Comparison of ENCODE assay signal across 13 cellular contexts in the genomic region with DNA sequence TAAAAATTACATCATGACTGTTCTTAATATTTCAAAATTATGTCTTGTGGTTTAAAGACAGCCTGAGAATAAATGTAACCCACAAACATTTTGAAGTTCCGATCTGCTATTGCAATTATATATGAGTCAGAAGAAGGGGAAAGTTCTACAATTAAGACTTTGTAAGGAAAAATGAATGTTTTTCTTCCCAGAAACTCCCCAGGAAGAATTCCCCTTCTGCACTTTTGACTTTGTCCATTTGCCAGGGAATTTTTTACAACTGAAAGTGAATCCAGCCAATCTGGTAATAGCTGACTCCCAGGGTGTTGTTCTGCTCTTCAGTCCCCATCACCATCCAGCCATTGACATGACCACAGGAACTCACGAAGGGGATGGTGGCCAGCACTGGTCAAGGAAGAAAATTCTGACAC.
DNase-seq lines count a peak whose midpoint lies in the region; ATAC-seq and TF ChIP-seq lines count a peak whose summit lies in the region.
"Had no signal": no experiment of that assay in that cellular context is flagged by ENCODE, and none has a peak within 500 bp of the region (broad histone marks: within the 10 kb centered on the region; RNA-seq: fewer than 3 reads in every experiment).

No MANE protein-coding gene starts in this region.

- TF ChIP-seq POLR2A in gastroesophageal sphincter (IDR thresholded peaks at IDR 0.05), result no peak
- no peak for TF ChIP-seq POLR2A in gastrocnemius medialis (IDR thresholded peaks at IDR 0.05)
- TF ChIP-seq POLR2A in erythroblast (IDR thresholded peaks at IDR 0.05; ENCODE audit: low read length), result no peak

- intact Hi-C loops in gastrocnemius medialis (cut with DNase I; ENCODE audit: low total_unique reads), result no loop called here

- H3K9me3 ChIP-seq in gastroesophageal sphincter (no peaks in the 10 kb centered on the region), gastrocnemius medialis (no peaks in the 10 kb centered on the region)

- H3K4me1 ChIP-seq in gastroesophageal sphincter (peaks cover 0 to 5% (median 0%) of the 10 kb centered on the region in 3 donors), gastrocnemius medialis (peaks cover 3 to 5% of the 10 kb centered on the region in 2 donors)
- H3K4me1 ChIP-seq: parathyroid adenoma had no signal

- ATAC-seq in SK-N-SH treated with all-trans-retinoic acid at 6 μM for 48 hours (peak; percentile 84), gastroesophageal sphincter (peak; percentile 55), gastrocnemius medialis (peak; percentile 69 to 76), GM21526 (IDR thresholded peaks at IDR 0.05; ENCODE audit: low FRiP score, unreplicated experiment) (no peak), HG02623 (IDR thresholded peaks at IDR 0.05; ENCODE audit: unreplicated experiment) (no peak)

- 0% methylated on average over 1 to 2 of the region's 2 CpGs for WGBS in gastroesophageal sphincter (ENCODE audit: low coverage in 1 of 2), 2 donors

- TF ChIP-seq EP300 in gastroesophageal sphincter (IDR thresholded peaks at IDR 0.05), result no peak

- H3K27ac ChIP-seq in gastroesophageal sphincter (peak overlapping the region in 3 of 4 donors; percentile 34 to 52 (median 41)), gastrocnemius medialis (peak overlapping the region; percentile 24 to 74 (median 57))
- H3K27ac ChIP-seq: parathyroid adenoma had no signal

- in situ Hi-C loops in gastrocnemius medialis (cut with MboI; ENCODE audit: low sequenced_read_pairs in 4 of 4), result no loop called here

- no peaks in the 10 kb centered on the region for H3K36me3 ChIP-seq in gastroesophageal sphincter
- H3K36me3 ChIP-seq in gastrocnemius medialis, result no peaks in the 10 kb centered on the region

- H3K4me3 ChIP-seq in gastroesophageal sphincter, result no peak overlapping the region
- no peak overlapping the region for H3K4me3 ChIP-seq in gastrocnemius medialis

- peak; percentile 59 for DNase-seq in ELR (ENCODE audit: low read depth)
- no peak for DNase-seq in gastrocnemius medialis
- no peak for DNase-seq in NCI-H2107 treated with DMSO at 0.1 percent for 48 hours (lab: John Stamatoyannopoulos, UW; ENCODE audit: unreplicated experiment)
- no peak for DNase-seq in erythroblast (lab: John Stamatoyannopoulos, UW)
- DNase-seq: activated T-cell treated with anti-CD3 and anti-CD28 coated beads, Interleukin-2, amount 50 U/mL, for 1 hour; glutamatergic neuron; NCI-H1105; SW 1271 had no signal

- no peak for TF ChIP-seq CTCF in gastroesophageal sphincter (IDR thresholded peaks at IDR 0.05)
- TF ChIP-seq CTCF in gastrocnemius medialis (IDR thresholded peaks at IDR 0.05 in 4 of 5, conservative IDR thresholded peaks at IDR 0.05 in 1 of 5), result no peak

- no peaks in the 10 kb centered on the region for H3K27me3 ChIP-seq in gastroesophageal sphincter
- no peaks in the 10 kb centered on the region for H3K27me3 ChIP-seq in gastrocnemius medialis

TF ChIP-seq in SK-N-SH treated with all-trans-retinoic acid at 6 μM for 48 hours, 23 proteins besides CTCF, POLR2A, EP300 and RAD21:
- no peak for TF ChIP-seq ZFP30 (CRISPR knock-in tag; IDR thresholded peaks at IDR 0.05)
- no peak for TF ChIP-seq TCF4 (CRISPR knock-in tag; IDR thresholded peaks at IDR 0.05; ENCODE audit: borderline replicate concordance)
- no peak for TF ChIP-seq ZNF8 (CRISPR knock-in tag; IDR thresholded peaks at IDR 0.05)
- TF ChIP-seq ZNF565 (CRISPR knock-in tag; conservative IDR thresholded peaks at IDR 0.05; ENCODE audit: low read depth), result no peak
- no peak for TF ChIP-seq ESRRG (CRISPR knock-in tag; IDR thresholded peaks at IDR 0.05)
- TF ChIP-seq PPARA (CRISPR knock-in tag; IDR thresholded peaks at IDR 0.05; ENCODE audit: borderline replicate concordance), result no peak
- TF ChIP-seq OSR1 (CRISPR knock-in tag; IDR thresholded peaks at IDR 0.05), result no peak
- TF ChIP-seq, protein P1, sequence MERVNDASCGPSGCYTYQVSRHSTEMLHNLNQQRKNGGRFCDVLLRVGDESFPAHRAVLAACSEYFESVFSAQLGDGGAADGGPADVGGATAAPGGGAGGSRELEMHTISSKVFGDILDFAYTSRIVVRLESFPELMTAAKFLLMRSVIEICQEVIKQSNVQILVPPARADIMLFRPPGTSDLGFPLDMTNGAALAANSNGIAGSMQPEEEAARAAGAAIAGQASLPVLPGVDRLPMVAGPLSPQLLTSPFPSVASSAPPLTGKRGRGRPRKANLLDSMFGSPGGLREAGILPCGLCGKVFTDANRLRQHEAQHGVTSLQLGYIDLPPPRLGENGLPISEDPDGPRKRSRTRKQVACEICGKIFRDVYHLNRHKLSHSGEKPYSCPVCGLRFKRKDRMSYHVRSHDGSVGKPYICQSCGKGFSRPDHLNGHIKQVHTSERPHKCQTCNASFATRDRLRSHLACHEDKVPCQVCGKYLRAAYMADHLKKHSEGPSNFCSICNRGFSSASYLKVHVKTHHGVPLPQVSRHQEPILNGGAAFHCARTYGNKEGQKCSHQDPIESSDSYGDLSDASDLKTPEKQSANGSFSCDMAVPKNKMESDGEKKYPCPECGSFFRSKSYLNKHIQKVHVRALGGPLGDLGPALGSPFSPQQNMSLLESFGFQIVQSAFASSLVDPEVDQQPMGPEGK (CRISPR knock-in tag; IDR thresholded peaks at IDR 0.05; ENCODE audit: borderline replicate concordance), result peak; percentile 99
- no peak for TF ChIP-seq ZNF70 (CRISPR knock-in tag; IDR thresholded peaks at IDR 0.05)
- TF ChIP-seq CSDC2 (CRISPR knock-in tag; IDR thresholded peaks at IDR 0.05), result no peak
- peak; percentile 79 for TF ChIP-seq ISL1 (CRISPR knock-in tag; IDR thresholded peaks at IDR 0.05)
- TF ChIP-seq, protein P2, sequence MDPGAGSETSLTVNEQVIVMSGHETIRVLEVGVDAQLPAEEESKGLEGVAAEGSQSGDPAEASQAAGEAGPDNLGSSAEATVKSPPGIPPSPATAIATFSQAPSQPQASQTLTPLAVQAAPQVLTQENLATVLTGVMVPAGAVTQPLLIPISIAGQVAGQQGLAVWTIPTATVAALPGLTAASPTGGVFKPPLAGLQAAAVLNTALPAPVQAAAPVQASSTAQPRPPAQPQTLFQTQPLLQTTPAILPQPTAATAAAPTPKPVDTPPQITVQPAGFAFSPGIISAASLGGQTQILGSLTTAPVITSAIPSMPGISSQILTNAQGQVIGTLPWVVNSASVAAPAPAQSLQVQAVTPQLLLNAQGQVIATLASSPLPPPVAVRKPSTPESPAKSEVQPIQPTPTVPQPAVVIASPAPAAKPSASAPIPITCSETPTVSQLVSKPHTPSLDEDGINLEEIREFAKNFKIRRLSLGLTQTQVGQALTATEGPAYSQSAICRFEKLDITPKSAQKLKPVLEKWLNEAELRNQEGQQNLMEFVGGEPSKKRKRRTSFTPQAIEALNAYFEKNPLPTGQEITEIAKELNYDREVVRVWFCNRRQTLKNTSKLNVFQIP (CRISPR knock-in tag; IDR thresholded peaks at IDR 0.05; ENCODE audit: borderline replicate concordance, low read depth), result no peak
- TF ChIP-seq, protein P3, sequence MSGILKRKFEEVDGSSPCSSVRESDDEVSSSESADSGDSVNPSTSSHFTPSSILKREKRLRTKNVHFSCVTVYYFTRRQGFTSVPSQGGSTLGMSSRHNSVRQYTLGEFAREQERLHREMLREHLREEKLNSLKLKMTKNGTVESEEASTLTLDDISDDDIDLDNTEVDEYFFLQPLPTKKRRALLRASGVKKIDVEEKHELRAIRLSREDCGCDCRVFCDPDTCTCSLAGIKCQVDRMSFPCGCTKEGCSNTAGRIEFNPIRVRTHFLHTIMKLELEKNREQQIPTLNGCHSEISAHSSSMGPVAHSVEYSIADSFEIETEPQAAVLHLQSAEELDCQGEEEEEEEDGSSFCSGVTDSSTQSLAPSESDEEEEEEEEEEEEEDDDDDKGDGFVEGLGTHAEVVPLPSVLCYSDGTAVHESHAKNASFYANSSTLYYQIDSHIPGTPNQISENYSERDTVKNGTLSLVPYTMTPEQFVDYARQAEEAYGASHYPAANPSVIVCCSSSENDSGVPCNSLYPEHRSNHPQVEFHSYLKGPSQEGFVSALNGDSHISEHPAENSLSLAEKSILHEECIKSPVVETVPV (CRISPR knock-in tag; IDR thresholded peaks at IDR 0.05), result no peak
- no peak for TF ChIP-seq RARB (CRISPR knock-in tag; IDR thresholded peaks at IDR 0.05)
- peak; percentile 73; the same call in 1 of the 2 replicates for TF ChIP-seq TOX (CRISPR knock-in tag; IDR thresholded peaks at IDR 0.05; ENCODE audit: borderline replicate concordance)
TF ChIP-seq in SK-N-SH treated with all-trans-retinoic acid at 6 μM for 48 hours: peak in this region for 3.

Comparison
In these comparisons a context has a peak if more than half of its experiments do, and no peak if none do; other contexts are left out.
1. ATAC-seq: peak in SK-N-SH treated with all-trans-retinoic acid at 6 μM for 48 hours (single experiment), gastroesophageal sphincter (single experiment) and gastrocnemius medialis (2 of 2); none in GM21526 (single experiment) and HG02623 (single experiment).